8 cellular contexts compared by ENCODE assay signal in genomic region chr1:154479764-154480421, GRCh38.
DNase-seq lines count a peak whose midpoint lies in the region; ATAC-seq lines count a peak whose summit lies in the region.

No MANE protein-coding gene starts in this region.

- DNase-seq in AG08396 (ENCODE audit: low spot score) = peak; percentile 87
- DNase-seq in GM19238 (ENCODE audit: insufficient read length, low spot score) = peak; percentile 53
- peak; percentile 59 for DNase-seq in NCI-H2081 treated with DMSO at 0.1 percent for 48 hours (lab: John Stamatoyannopoulos, UW)
- DNase-seq in T-helper 9 cell = peak; percentile 38
- DNase-seq in brain pericyte (ENCODE audit: low read depth, low spot score) = peak; percentile 78
- DNase-seq in iris pigment epithelial cell (ENCODE audit: low read depth) = peak; percentile 80
- peak; percentile 61 for DNase-seq in stimulated activated CD4-positive, alpha-beta T cell treated with anti-CD3 and anti-CD28 coated beads, Interleukin-15, amount 100 ng/mL, for 24 hours

- no peak for ATAC-seq in GM18519 (IDR thresholded peaks at IDR 0.05; ENCODE audit: low FRiP score, unreplicated experiment)
